In genomic region chr7:140638311-140638791, GRCh38 we compare ENCODE assay signal across 12 cellular contexts. TPM values are rescaled to one million over a fixed set of nuclear protein-coding genes. Genes with fewer than 3 reads are reported as not detected.
A peak's percentile ranks its signal among the peaks of the same experiment; 100 is the strongest.
DNase-seq lines count a peak whose midpoint lies in the region; ATAC-seq and TF ChIP-seq lines count a peak whose summit lies in the region.
"Had no signal": no experiment of that assay in that cellular context is flagged by ENCODE, and none has a peak within 500 bp of the region (broad histone marks: within the 10 kb centered on the region; RNA-seq: fewer than 3 reads in every experiment).

No MANE protein-coding gene starts in this region.

- peak; percentile 69 for DNase-seq in GM23338 (ENCODE audit: low spot score)
- DNase-seq in iPS-NIHi11 (ENCODE audit: low spot score), result peak; percentile 57
- DNase-seq in stimulated activated CD4-positive, alpha-beta T cell treated with anti-CD3 and anti-CD28 coated beads, Interleukin-12 subunit alpha, Interleukin-12 subunit beta, amount 100 ng/mL, for 4 hours, result no peak
- no peak for DNase-seq in central memory CD4-positive, alpha-beta T cell
- no peak for DNase-seq in activated naive CD8-positive, alpha-beta T cell treated with anti-CD3 and anti-CD28 coated beads for 36 hours
- DNase-seq: activated gamma-delta T cell treated with Interleukin-2 at 50 U/mL for 16 hours, NCI-H2171 treated with DMSO at 0.1 percent for 48 hours had no signal

- H3K27ac Mint-ChIP-seq in GM23338 (no peak overlapping the region), brain (peak overlapping the region; percentile 49 to 98 (median 72))
- no peak overlapping the region for H3K27ac Mint-ChIP-seq in activated naive CD8-positive, alpha-beta T cell treated with anti-CD3 and anti-CD28 coated beads for 36 hours
- H3K27ac Mint-ChIP-seq: T-helper 2 cell treated with Interferon-gamma antibody and Interleukin-4, amounts not matched to agents 5 μg/mL and 100 μg/mL, for 36 hours had no signal

- H3K36me3 ChIP-seq in GM23338 (ENCODE audit: insufficient read depth) (no peaks in the 10 kb centered on the region), skeletal muscle tissue (ENCODE audit: control insufficient read depth in 3 of 3, insufficient read depth in 3 of 3, low read length in 3 of 3) (no peaks in the 10 kb centered on the region)

- H3K9me3 ChIP-seq in skeletal muscle tissue (ENCODE audit: control insufficient read depth in 3 of 3, low read length in 3 of 3), result no peaks in the 10 kb centered on the region

- H3K9me3 Mint-ChIP-seq in GM23338, result no peaks in the 10 kb centered on the region
- H3K9me3 Mint-ChIP-seq in brain, result peaks cover 0 to 3% (median 0%) of the 10 kb centered on the region in 5 experiments
- no peaks in the 10 kb centered on the region for H3K9me3 Mint-ChIP-seq in activated naive CD8-positive, alpha-beta T cell treated with anti-CD3 and anti-CD28 coated beads for 36 hours
- H3K9me3 Mint-ChIP-seq: T-helper 2 cell treated with Interferon-gamma antibody and Interleukin-4, amounts not matched to agents 5 μg/mL and 100 μg/mL, for 36 hours had no signal

- peak overlapping the region; percentile 32; the same call in 1 of the 2 replicates for H3K4me2 ChIP-seq in GM23338

- H3F3A ChIP-seq in GM23338 (replicated peaks; ENCODE audit: low read depth), result peaks cover 15% of the 10 kb centered on the region

- H3K9ac ChIP-seq in skeletal muscle tissue (ENCODE audit: low read depth in 1 of 3, low read length in 3 of 3), result no peak overlapping the region

- H3K4me1 ChIP-seq in GM23338 (ENCODE audit: insufficient read depth) (peaks cover 36% of the 10 kb centered on the region), skeletal muscle tissue (ENCODE audit: control insufficient read depth in 3 of 3, insufficient read depth in 3 of 3, low read length in 3 of 3) (peaks cover 21 to 40% (median 33%) of the 10 kb centered on the region in 3 donors)

- ATAC-seq in GM23338 (peak; percentile 39), GM19397 (IDR thresholded peaks at IDR 0.05; ENCODE audit: unreplicated experiment) (no peak)

- H3K9me2 ChIP-seq in GM23338 (ENCODE audit: insufficient read depth), result no peaks in the 10 kb centered on the region

- no peak overlapping the region for H3K4me3 ChIP-seq in GM23338
- no peak overlapping the region for H3K4me3 ChIP-seq in skeletal muscle tissue (ENCODE audit: low read length in 3 of 3)

- H3K4me3 Mint-ChIP-seq in GM23338 (no peak overlapping the region; the same call in 2 of the 3 replicates), brain (peak overlapping the region; percentile 98 to 100 (median 99))
- H3K4me3 Mint-ChIP-seq in activated naive CD8-positive, alpha-beta T cell treated with anti-CD3 and anti-CD28 coated beads for 36 hours, result no peak overlapping the region
- H3K4me3 Mint-ChIP-seq: T-helper 2 cell treated with Interferon-gamma antibody and Interleukin-4, amounts not matched to agents 5 μg/mL and 100 μg/mL, for 36 hours had no signal

- no peak overlapping the region for H3K27ac ChIP-seq in GM23338 (ENCODE audit: low read depth)
- H3K27ac ChIP-seq in skeletal muscle tissue (ENCODE audit: low read depth, low read length), result peak overlapping the region; percentile 40
- H3K27ac ChIP-seq: HL-60 had no signal

- H3K27me3 ChIP-seq in GM23338 (ENCODE audit: insufficient read depth) (peaks cover 35% of the 10 kb centered on the region), skeletal muscle tissue (ENCODE audit: control insufficient read depth in 3 of 3, insufficient read depth in 3 of 3, low read length in 3 of 3) (peaks cover 20 to 42% (median 40%) of the 10 kb centered on the region in 3 donors)

- H3K27me3 Mint-ChIP-seq in GM23338 (ENCODE audit: insufficient read depth, low read depth, poor library complexity), result peaks cover 43% of the 10 kb centered on the region
- peaks cover 9% of the 10 kb centered on the region for H3K27me3 Mint-ChIP-seq in brain
- H3K27me3 Mint-ChIP-seq in activated naive CD8-positive, alpha-beta T cell treated with anti-CD3 and anti-CD28 coated beads for 36 hours, result peaks cover 73% of the 10 kb centered on the region

- no peaks in the 10 kb centered on the region; the same call in 1 of the 2 replicates for H4K20me1 ChIP-seq in GM23338 (replicated peaks; ENCODE audit: insufficient read depth)

- H2AFZ ChIP-seq in GM23338, result no peak overlapping the region

- TF ChIP-seq CTCF in GM23338 (conservative IDR thresholded peaks at IDR 0.05; ENCODE audit: low read depth in 2 of 2) (peak; percentile 23 to 67; a peak in 3 of 4 replicates), brain (conservative IDR thresholded peaks at IDR 0.05) (no peak)

- H3K36me3 Mint-ChIP-seq in GM23338 (ENCODE audit: low read depth), result no peaks in the 10 kb centered on the region; the same call in 2 of the 3 replicates
- H3K36me3 Mint-ChIP-seq in brain, result peaks cover 18% of the 10 kb centered on the region
- H3K36me3 Mint-ChIP-seq in activated naive CD8-positive, alpha-beta T cell treated with anti-CD3 and anti-CD28 coated beads for 36 hours, result no peaks in the 10 kb centered on the region

- H3K79me2 ChIP-seq in GM23338 (replicated peaks; ENCODE audit: insufficient read depth), result 0 out of 2 replicates have a peak, but pooled peaks cover 6% of the 10 kb centered on the region

- peaks cover 48% of the 10 kb centered on the region for H3K4me1 Mint-ChIP-seq in GM23338
- H3K4me1 Mint-ChIP-seq in brain, result peaks cover 62% of the 10 kb centered on the region
- H3K4me1 Mint-ChIP-seq in activated naive CD8-positive, alpha-beta T cell treated with anti-CD3 and anti-CD28 coated beads for 36 hours, result peaks cover 9% of the 10 kb centered on the region

TF ChIP-seq in GM23338, 12 proteins besides CTCF, POLR2A, EP300 and RAD21 (continues in another document):
- TF ChIP-seq JUNB (IDR thresholded peaks at IDR 0.05; ENCODE audit: unreplicated experiment), result no peak
- TF ChIP-seq CREB1 (CRISPR knock-in tag; IDR thresholded peaks at IDR 0.05; ENCODE audit: low read depth), result no peak

RNA-seq across cellular contexts. Expression of gene DENND2A, which starts 2.3 kb away (rescaled TPM):
- total RNA-seq in GM23338 (2014; rRNA removed; shearing (Covaris generic)), result 5.6 and 10.0 TPM in 2 replicates
- polyA plus RNA-seq in GM23338 (2016; fragmentation: Nextera tagmentation; extraction: Ambion mirVana), result 1.7 and 2.4 TPM in 2 replicates
- 49.3 TPM for polyA plus RNA-seq in brain (ENCODE audit: insufficient read depth, low read depth, low replicate concordance)
- total RNA-seq in skeletal muscle tissue, result 32.4 TPM
- not detected for total RNA-seq in activated naive CD8-positive, alpha-beta T cell treated with anti-CD3 and anti-CD28 coated beads for 36 hours

RNA-seq across cellular contexts. Expression of gene ADCK2, which starts 34.4 kb away (rescaled TPM):
- total RNA-seq in GM23338 (2014; rRNA removed; shearing (Covaris generic)), result 11.2 and 14.4 TPM in 2 replicates
- polyA plus RNA-seq in GM23338 (2016; fragmentation: Nextera tagmentation; extraction: Ambion mirVana), result 4.7 and 5.0 TPM in 2 replicates
- polyA plus RNA-seq in brain (ENCODE audit: insufficient read depth, low read depth, low replicate concordance), result 45.7 TPM
- 15.1 TPM for total RNA-seq in skeletal muscle tissue
- 10 to 100 TPM; 23.3 to 23.9 TPM for total RNA-seq in activated naive CD8-positive, alpha-beta T cell treated with anti-CD3 and anti-CD28 coated beads for 36 hours

RNA-seq across cellular contexts. Expression of gene NDUFB2, which starts 58.2 kb away (rescaled TPM):
- total RNA-seq in GM23338 (2014; rRNA removed; shearing (Covaris generic)), result 175 and 306 TPM in 2 replicates
- 382 and 407 TPM in 2 replicates for polyA plus RNA-seq in GM23338 (2016; fragmentation: Nextera tagmentation; extraction: Ambion mirVana)
- polyA plus RNA-seq in brain (ENCODE audit: insufficient read depth, low read depth, low replicate concordance), result 340 TPM
- total RNA-seq in skeletal muscle tissue, result 38.1 TPM
- total RNA-seq in activated naive CD8-positive, alpha-beta T cell treated with anti-CD3 and anti-CD28 coated beads for 36 hours, result 100 to 1,000 TPM; 175 to 196 TPM

Comparison
In these comparisons a context has a peak if more than half of its experiments do, and no peak if none do; other contexts are left out.
1. DNase-seq: peak in GM23338 (single experiment) and iPS-NIHi11 (single experiment); none in stimulated activated CD4-positive, alpha-beta T cell treated with anti-CD3 and anti-CD28 coated beads, Interleukin-12 subunit alpha, Interleukin-12 subunit beta, amount 100 ng/mL, for 4 hours (single experiment), central memory CD4-positive, alpha-beta T cell (single experiment) and activated naive CD8-positive, alpha-beta T cell treated with anti-CD3 and anti-CD28 coated beads for 36 hours (single experiment).
2. H3K27ac Mint-ChIP-seq: peak in brain (5 of 5); none in GM23338 (single experiment) and activated naive CD8-positive, alpha-beta T cell treated with anti-CD3 and anti-CD28 coated beads for 36 hours (single experiment).
3. H3K4me3 Mint-ChIP-seq: peak in brain (5 of 5); none in GM23338 (single experiment) and activated naive CD8-positive, alpha-beta T cell treated with anti-CD3 and anti-CD28 coated beads for 36 hours (single experiment).
4. CTCF ChIP-seq: peak in GM23338 (2 of 2); none in brain (0 of 2).